Comparison of ENCODE assay signal across 8 cellular contexts in the genomic region with DNA sequence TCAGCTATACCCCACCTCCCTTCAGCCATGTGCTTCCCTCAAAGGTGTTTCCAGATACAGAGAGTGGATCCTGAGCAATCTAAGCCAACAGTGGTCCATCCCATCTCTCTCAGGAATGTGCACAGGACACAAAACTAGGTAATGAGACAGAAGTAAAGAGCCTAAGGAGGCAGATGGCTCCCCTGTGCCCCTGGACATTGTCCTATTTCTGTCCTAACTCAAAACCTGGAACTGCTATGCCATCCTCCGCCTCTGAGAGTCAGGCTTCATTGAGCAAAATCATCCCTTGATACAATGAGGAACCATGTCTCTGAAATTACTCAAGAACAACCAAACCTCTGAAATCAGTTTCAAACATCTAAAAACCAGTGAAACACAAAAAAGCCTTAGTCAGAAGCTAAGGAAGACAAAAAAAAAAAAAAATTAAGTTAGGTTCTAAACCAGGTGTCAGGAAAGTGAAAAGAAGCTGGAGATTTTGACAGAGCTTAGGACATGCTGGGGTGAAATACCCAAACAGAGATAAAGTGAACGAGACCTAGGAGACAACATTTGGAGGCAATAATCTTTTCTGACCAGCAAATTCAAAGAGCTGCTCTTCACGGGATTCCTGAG.
DNase-seq lines count a peak whose midpoint lies in the region; ATAC-seq and TF ChIP-seq lines count a peak whose summit lies in the region.

No MANE protein-coding gene starts in this region.

- no peak for TF ChIP-seq POLR2A in testis (IDR thresholded peaks at IDR 0.05)

- TF ChIP-seq CTCF in fibroblast of the aortic adventitia (IDR thresholded peaks at IDR 0.05; ENCODE audit: insufficient read depth, low read length) (peak; percentile 22), testis (IDR thresholded peaks at IDR 0.05) (peak in 1 of 3 experiments; percentile 38)

- peak overlapping the region; percentile 90 for H3K27ac ChIP-seq in BLaER1
- peak overlapping the region; percentile 59 to 64 for H3K27ac ChIP-seq in testis

- no peaks in the 10 kb centered on the region for H3K36me3 ChIP-seq in BLaER1
- H3K36me3 ChIP-seq in testis (ENCODE audit: low read depth, missing control alignments) = no peaks in the 10 kb centered on the region

- 61 to 80% methylated on average over 3 of the region's 3 CpGs for WGBS in testis, 2 donors

- DNase-seq in SKM-1 treated with dmso at 0.1 percent for 144 hours (lab: John Stamatoyannopoulos, UW; ENCODE audit: unreplicated experiment) (peak; percentile 44), fibroblast of the aortic adventitia (ENCODE audit: low read depth) (peak; percentile 11), testis (no peak), NCI-H774 (lab: John Stamatoyannopoulos, UW) (no peak), AG08396 (ENCODE audit: low spot score) (no peak)

- intact Hi-C loops in testis (cut with DNase I; ENCODE audit: low total_unique reads) = loop anchor here (10.0 kb wide), 1 partner anchor 52 kb away; no protein-coding TSS in a partner anchor

- no peaks in the 10 kb centered on the region for H4K20me1 ChIP-seq in BLaER1

- H3K4me1 ChIP-seq in BLaER1 = peaks cover 98% of the 10 kb centered on the region
- H3K4me1 ChIP-seq in testis = peaks cover 29% of the 10 kb centered on the region

- ATAC-seq in GM18873 (IDR thresholded peaks at IDR 0.05; ENCODE audit: low FRiP score, unreplicated experiment) (peak; percentile 38), HG03060 (IDR thresholded peaks at IDR 0.05; ENCODE audit: low read depth, unreplicated experiment) (peak; percentile 33)

- no peaks in the 10 kb centered on the region for H3K27me3 ChIP-seq in BLaER1
- H3K27me3 ChIP-seq in testis = no peaks in the 10 kb centered on the region

- H3K9ac ChIP-seq in BLaER1 = peak overlapping the region; percentile 77

- H3K9me3 ChIP-seq in BLaER1 = no peaks in the 10 kb centered on the region
- no peaks in the 10 kb centered on the region for H3K9me3 ChIP-seq in testis

- H3K4me2 ChIP-seq in BLaER1 = peak overlapping the region; percentile 81

- H3K4me3 ChIP-seq in BLaER1 = no peak overlapping the region
- no peak overlapping the region for H3K4me3 ChIP-seq in fibroblast of the aortic adventitia (ENCODE audit: low read depth, low read length)
- no peak overlapping the region for H3K4me3 ChIP-seq in testis

Comparison
In these comparisons a context has a peak if more than half of its experiments do, and no peak if none do; other contexts are left out.
1. DNase-seq: peak in SKM-1 treated with dmso at 0.1 percent for 144 hours (single experiment) and fibroblast of the aortic adventitia (single experiment); none in testis (single experiment), NCI-H774 (single experiment) and AG08396 (single experiment).